ENCODE assay signal across 8 cellular contexts in genomic region chr12:45726594-45727300, GRCh38. TPM values are rescaled to one million over a fixed set of nuclear protein-coding genes. Genes with fewer than 3 reads are reported as not detected.
A peak's percentile ranks its signal among the peaks of the same experiment; 100 is the strongest.
DNase-seq lines count a peak whose midpoint lies in the region; ATAC-seq and TF ChIP-seq lines count a peak whose summit lies in the region.

No MANE protein-coding gene starts in this region.

- peak overlapping the region; percentile 100 for H3K27ac Mint-ChIP-seq in activated naive CD8-positive, alpha-beta T cell treated with anti-CD3 and anti-CD28 coated beads, Interleukin-2, amount 50 U/mL, for 24 hours

- TF ChIP-seq CTCF in OCI-LY3 (IDR thresholded peaks at IDR 0.05; ENCODE audit: low read depth, low read length): no peak
- TF ChIP-seq CTCF in left ventricle myocardium inferior (IDR thresholded peaks at IDR 0.05; ENCODE audit: borderline replicate concordance): no peak

- peak overlapping the region; percentile 91 for H2AFZ ChIP-seq in OCI-LY3 (ENCODE audit: low read depth, low read length)

- H3K9me3 Mint-ChIP-seq in activated naive CD8-positive, alpha-beta T cell treated with anti-CD3 and anti-CD28 coated beads, Interleukin-2, amount 50 U/mL, for 24 hours: no peaks in the 10 kb centered on the region

- no peaks in the 10 kb centered on the region for H3K27me3 Mint-ChIP-seq in activated naive CD8-positive, alpha-beta T cell treated with anti-CD3 and anti-CD28 coated beads, Interleukin-2, amount 50 U/mL, for 24 hours

- DNase-seq in NOMO-1 treated with dmso at 0.1 percent for 144 hours (lab: John Stamatoyannopoulos, UW; ENCODE audit: unreplicated experiment): peak; percentile 52
- no peak for DNase-seq in NOMO-1 treated with DMSO at 0.1 percent for 48 hours (lab: John Stamatoyannopoulos, UW; ENCODE audit: unreplicated experiment)
- peak; percentile 41 for DNase-seq in activated naive CD8-positive, alpha-beta T cell treated with anti-CD3 and anti-CD28 coated beads, Interleukin-2, amount 50 U/mL, for 24 hours
- DNase-seq in left ventricle myocardium inferior: peak; percentile 61
- peak; percentile 47 to 91 (median 55) for DNase-seq in posterior cingulate gyrus
- no peak for DNase-seq in NCI-H446 treated with DMSO at 0.1 percent for 48 hours (lab: John Stamatoyannopoulos, UW)

- H3K4me3 Mint-ChIP-seq in activated naive CD8-positive, alpha-beta T cell treated with anti-CD3 and anti-CD28 coated beads, Interleukin-2, amount 50 U/mL, for 24 hours: peak overlapping the region; percentile 89

- H3K36me3 ChIP-seq in OCI-LY3 (replicated peaks; ENCODE audit: low read depth, low read length) (no peaks in the 10 kb centered on the region), left ventricle myocardium inferior (no peaks in the 10 kb centered on the region)

- H3K4me1 Mint-ChIP-seq in activated naive CD8-positive, alpha-beta T cell treated with anti-CD3 and anti-CD28 coated beads, Interleukin-2, amount 50 U/mL, for 24 hours: peaks cover 40% of the 10 kb centered on the region

- H3K9me3 ChIP-seq in OCI-LY3 (ENCODE audit: insufficient read depth, low read length) (no peaks in the 10 kb centered on the region), left ventricle myocardium inferior (replicated peaks) (no peaks in the 10 kb centered on the region)

- H3K79me2 ChIP-seq in OCI-LY3 (ENCODE audit: low read length): peaks cover 67% of the 10 kb centered on the region

- H3K4me3 ChIP-seq in OCI-LY3 (ENCODE audit: low read length) (peak overlapping the region; percentile 94), left ventricle myocardium inferior (peak overlapping the region; percentile 89)

- peaks cover 8% of the 10 kb centered on the region for H3K4me1 ChIP-seq in OCI-LY3 (ENCODE audit: low read length)
- peaks cover 72% of the 10 kb centered on the region for H3K4me1 ChIP-seq in left ventricle myocardium inferior

- H3K27me3 ChIP-seq in OCI-LY3 (ENCODE audit: low read depth, low read length): no peaks in the 10 kb centered on the region
- no peaks in the 10 kb centered on the region for H3K27me3 ChIP-seq in left ventricle myocardium inferior (ENCODE audit: low read depth)

- 0 out of 2 replicates have a peak, but pooled peaks cover 2% of the 10 kb centered on the region for H4K20me1 ChIP-seq in OCI-LY3 (ENCODE audit: insufficient read depth, low read length)

- H3K4me2 ChIP-seq in OCI-LY3 (ENCODE audit: low read length): peak overlapping the region; percentile 68

- peak overlapping the region; percentile 96 for H3K27ac ChIP-seq in OCI-LY3 (ENCODE audit: low read length)
- peak overlapping the region; percentile 99 for H3K27ac ChIP-seq in left ventricle myocardium inferior (replicated peaks)

- peak overlapping the region; percentile 98 for H3K9ac ChIP-seq in OCI-LY3 (ENCODE audit: low read length)

- peaks cover 9% of the 10 kb centered on the region for H3K36me3 Mint-ChIP-seq in activated naive CD8-positive, alpha-beta T cell treated with anti-CD3 and anti-CD28 coated beads, Interleukin-2, amount 50 U/mL, for 24 hours (ENCODE audit: low read depth)

- intact Hi-C loops in left ventricle myocardium inferior (cut with micrococcal nuclease) (no loop called here), posterior cingulate gyrus (cut with DNase I) (loop anchor here (5.0 to 10.0 kb wide), 3 partner anchors 122 to 509 kb away; partner anchors contain the start of gene ANO6)

- ATAC-seq in activated naive CD8-positive, alpha-beta T cell treated with anti-CD3 and anti-CD28 coated beads, Interleukin-2, amount 50 U/mL, for 24 hours: no peak
- no peak for ATAC-seq in GM21576 (IDR thresholded peaks at IDR 0.05; ENCODE audit: unreplicated experiment)

RNA-seq across cellular contexts. Expression of gene ARID2, which starts 2.8 kb away (rescaled TPM):
- total RNA-seq in left ventricle myocardium inferior: 15.7 TPM

Comparison
In these comparisons a context has a peak if more than half of its experiments do, and no peak if none do; other contexts are left out.
1. DNase-seq: peak in NOMO-1 treated with dmso at 0.1 percent for 144 hours (single experiment), activated naive CD8-positive, alpha-beta T cell treated with anti-CD3 and anti-CD28 coated beads, Interleukin-2, amount 50 U/mL, for 24 hours (single experiment), left ventricle myocardium inferior (single experiment) and posterior cingulate gyrus (10 of 10); none in NOMO-1 treated with DMSO at 0.1 percent for 48 hours (single experiment) and NCI-H446 treated with DMSO at 0.1 percent for 48 hours (single experiment).